ENCODE assay signal across 13 cellular contexts in genomic region chr12:11724888-11725310, GRCh38.
A peak's percentile ranks its signal among the peaks of the same experiment; 100 is the strongest.
DNase-seq lines count a peak whose midpoint lies in the region; ATAC-seq and TF ChIP-seq lines count a peak whose summit lies in the region.
"Had no signal": no experiment of that assay in that cellular context is flagged by ENCODE, and none has a peak within 500 bp of the region (broad histone marks: within the 10 kb centered on the region; RNA-seq: fewer than 3 reads in every experiment).

No MANE protein-coding gene starts in this region.

- TF ChIP-seq CTCF in chondrocyte (IDR thresholded peaks at IDR 0.05), result no peak
- TF ChIP-seq CTCF in uterus (IDR thresholded peaks at IDR 0.05), result no peak

- H3K4me1 Mint-ChIP-seq in chondrocyte (ENCODE audit: low read depth), result peaks cover 66% of the 10 kb centered on the region

- H2AK5ac ChIP-seq in mesendoderm (ENCODE audit: low read length), result no peak overlapping the region

- peak overlapping the region; percentile 66 for H3K18ac ChIP-seq in mesendoderm (ENCODE audit: low read length)

- no peak overlapping the region for H2BK15ac ChIP-seq in mesendoderm (replicated peaks; ENCODE audit: low read depth)

- H4K8ac ChIP-seq in mesendoderm (ENCODE audit: low read depth, low read length), result no peak overlapping the region

- no peak overlapping the region for H3K56ac ChIP-seq in mesendoderm (ENCODE audit: low read length)

- no peak for DNase-seq in Right ventricle myocardium inferior (ENCODE audit: missing footprints)
- no peak for DNase-seq in cardiac septum (ENCODE audit: low spot score)
- DNase-seq in chondrocyte (ENCODE audit: low spot score), result no peak
- peak; percentile 40 for DNase-seq in mesendoderm
- DNase-seq in uterus, result peak in 1 of 2 donors; percentile 35
- DNase-seq in ACHN, result no peak
- DNase-seq in NCI-H226, result no peak
- DNase-seq: natural killer cell, SHP77 treated with DMSO at 0.1 percent for 48 hours had no signal

- H3K79me2 ChIP-seq in mesendoderm (ENCODE audit: control insufficient read depth, insufficient read depth, low read length), result no peaks in the 10 kb centered on the region

- H3K4me2 ChIP-seq in mesendoderm (ENCODE audit: low read length), result no peak overlapping the region
- H3K4me2 ChIP-seq: A549 had no signal

- no peak overlapping the region for H2BK120ac ChIP-seq in mesendoderm (ENCODE audit: low read depth, low read length)

- H3K4me1 ChIP-seq in mesendoderm (ENCODE audit: control insufficient read depth, low read depth, low read length) (peaks cover 16% of the 10 kb centered on the region), uterus (no peaks in the 10 kb centered on the region)

- H3K27me3 ChIP-seq in mesendoderm (ENCODE audit: insufficient read depth, low read length, poor library complexity) (no peaks in the 10 kb centered on the region), uterus (no peaks in the 10 kb centered on the region)
- H3K27me3 ChIP-seq: upper lobe of left lung had no signal

- H2BK5ac ChIP-seq in mesendoderm (ENCODE audit: low read length), result no peak overlapping the region

- ATAC-seq in Right ventricle myocardium inferior (peak; percentile 62), HG02970 (IDR thresholded peaks at IDR 0.05; ENCODE audit: low FRiP score, unreplicated experiment) (no peak)
- ATAC-seq: A549; activated CD4-positive, CD25-positive, alpha-beta regulatory T cell treated with anti-CD3 and anti-CD28 coated beads, Interleukin-2, amount 50 U/mL, for 24 hours; natural killer cell had no signal

- intact Hi-C loops in Right ventricle myocardium inferior (cut with DNase I), result no loop called here
- intact Hi-C loops in cardiac septum (cut with DNase I), result no loop called here
- intact Hi-C loops in uterus (cut with DNase I; ENCODE audit: low total_unique reads), result no loop called here

- no peak overlapping the region for H3K23ac ChIP-seq in mesendoderm (ENCODE audit: low read length)

- no peak for TF ChIP-seq POLR2A in uterus (IDR thresholded peaks at IDR 0.05)

- in situ Hi-C loops in ACHN (cut with HindIII; ENCODE audit: low pct_ligation_motif_present, low pct_unique_long_range_greater_than_20kb, low sequenced_read_pairs), result no loop called here

- peak overlapping the region; percentile 13 for H3K4me3 Mint-ChIP-seq in chondrocyte (ENCODE audit: unreplicated experiment)
- H3K4me3 Mint-ChIP-seq: natural killer cell had no signal

- no peaks in the 10 kb centered on the region for H3K36me3 ChIP-seq in mesendoderm (ENCODE audit: control insufficient read depth, insufficient read depth, low read length)
- H3K36me3 ChIP-seq in uterus, result no peaks in the 10 kb centered on the region
- H3K36me3 ChIP-seq: upper lobe of left lung had no signal

- H3K4me3 ChIP-seq in mesendoderm (ENCODE audit: low read length) (no peak overlapping the region), uterus (no peak overlapping the region)
- H3K4me3 ChIP-seq: A549, upper lobe of left lung had no signal

- no peaks in the 10 kb centered on the region for H3K79me1 ChIP-seq in mesendoderm (ENCODE audit: low read length)

- H3K27me3 Mint-ChIP-seq in chondrocyte (ENCODE audit: low read depth), result no peaks in the 10 kb centered on the region

- H4K5ac ChIP-seq in mesendoderm (ENCODE audit: low read length), result no peak overlapping the region

- H3K9me3 Mint-ChIP-seq in chondrocyte (ENCODE audit: low read depth), result no peaks in the 10 kb centered on the region

- H3K9ac ChIP-seq in mesendoderm (ENCODE audit: low read length), result no peak overlapping the region

- H3K27ac Mint-ChIP-seq in chondrocyte (ENCODE audit: unreplicated experiment), result peak overlapping the region; percentile 84
- H3K27ac Mint-ChIP-seq: natural killer cell had no signal

- no peak overlapping the region for H3K4ac ChIP-seq in mesendoderm (ENCODE audit: low read depth, low read length)

- no CpG with 5 or more reads among the region's 7 CpGs for WGBS in mesendoderm (ENCODE audit: extremely low coverage, insufficient coverage, low lambda C conversion rate)

- H3K36me3 Mint-ChIP-seq in chondrocyte (ENCODE audit: low read depth), result peaks cover 1% of the 10 kb centered on the region
- H3K36me3 Mint-ChIP-seq: natural killer cell had no signal

- no peak overlapping the region for H3K27ac ChIP-seq in mesendoderm (ENCODE audit: low read depth, low read length)
- H3K27ac ChIP-seq in uterus, result peak overlapping the region; percentile 15 to 44
- H3K27ac ChIP-seq: A549 had no signal

- H3K9me3 ChIP-seq in uterus, result no peaks in the 10 kb centered on the region
- H3K9me3 ChIP-seq: A549, upper lobe of left lung had no signal
